Comparison of ENCODE assay signal across 8 cellular contexts in genomic region chr10:43230101-43230908, GRCh38. TPM values are rescaled to one million over a fixed set of nuclear protein-coding genes. Genes with fewer than 3 reads are reported as not detected.
DNase-seq lines count a peak whose midpoint lies in the region; ATAC-seq and TF ChIP-seq lines count a peak whose summit lies in the region.

No MANE protein-coding gene starts in this region.

- no peak for ATAC-seq in HG02588 (IDR thresholded peaks at IDR 0.05; ENCODE audit: unreplicated experiment)
- ATAC-seq in HG02759 (IDR thresholded peaks at IDR 0.05; ENCODE audit: unreplicated experiment): no peak
- ATAC-seq in HG03045 (IDR thresholded peaks at IDR 0.05; ENCODE audit: unreplicated experiment): no peak

- H3K4me3 ChIP-seq in CD4-positive, alpha-beta memory T cell (ENCODE audit: low read length in 2 of 2): peak overlapping the region in 1 of 2 donors; percentile 44
- H3K4me3 ChIP-seq in esophagus muscularis mucosa: peak overlapping the region; percentile 43 to 56 (median 46)

- H3K36me3 ChIP-seq in CD4-positive, alpha-beta memory T cell (ENCODE audit: insufficient read depth, low read length): no peaks in the 10 kb centered on the region
- no peaks in the 10 kb centered on the region for H3K36me3 ChIP-seq in esophagus muscularis mucosa

- no peaks in the 10 kb centered on the region for H3K9me3 ChIP-seq in CD4-positive, alpha-beta memory T cell (ENCODE audit: control insufficient read depth in 1 of 2, low read length in 2 of 2)
- no peaks in the 10 kb centered on the region for H3K9me3 ChIP-seq in esophagus muscularis mucosa

- TF ChIP-seq CTCF in esophagus muscularis mucosa (IDR thresholded peaks at IDR 0.05) (no peak), osteocyte (IDR thresholded peaks at IDR 0.05) (no peak)

- peaks cover 19 to 54% (median 32%) of the 10 kb centered on the region in 4 donors for H3K4me1 Mint-ChIP-seq in CD4-positive, alpha-beta memory T cell
- peaks cover 30% of the 10 kb centered on the region for H3K4me1 Mint-ChIP-seq in activated CD4-positive, alpha-beta memory T cell treated with anti-CD3 and anti-CD28 coated beads for 36 hours (ENCODE audit: low read depth)
- peaks cover 5% of the 10 kb centered on the region for H3K4me1 Mint-ChIP-seq in osteocyte (ENCODE audit: unreplicated experiment)

- no peak for DNase-seq in CD4-positive, alpha-beta memory T cell
- DNase-seq in activated CD4-positive, alpha-beta memory T cell treated with anti-CD3 and anti-CD28 coated beads for 36 hours: peak; percentile 7
- no peak for DNase-seq in esophagus muscularis mucosa (ENCODE audit: extremely low spot score)
- peak; percentile 78 for DNase-seq in osteocyte (ENCODE audit: extremely low spot score, unreplicated experiment)
- no peak for DNase-seq in HPDE6-E6E7 (ENCODE audit: extremely low spot score)

- no peak for TF ChIP-seq POLR2A in esophagus muscularis mucosa (IDR thresholded peaks at IDR 0.05; ENCODE audit: low read depth)

- H3K36me3 Mint-ChIP-seq in CD4-positive, alpha-beta memory T cell: no peaks in the 10 kb centered on the region
- no peaks in the 10 kb centered on the region for H3K36me3 Mint-ChIP-seq in activated CD4-positive, alpha-beta memory T cell treated with anti-CD3 and anti-CD28 coated beads for 36 hours
- no peaks in the 10 kb centered on the region for H3K36me3 Mint-ChIP-seq in osteocyte (ENCODE audit: unreplicated experiment)

- POLR2A ChIA-PET in CD4-positive, alpha-beta memory T cell (lab: Charles Lee; ENCODE audit: partially characterized antibody): interaction anchor here (0.8 to 1.8 kb wide), 4 partner anchors 26 to 131 kb away, joined by 3 to 4 read pairs (median 3); partner anchors contain the start of gene RASGEF1A
- POLR2A ChIA-PET in activated CD4-positive, alpha-beta memory T cell treated with anti-CD3 and anti-CD28 coated beads for 36 hours (lab: Charles Lee): interaction anchor here (0.6 kb wide), 1 partner anchor 18 kb away, joined by 3 read pairs; no protein-coding TSS in a partner anchor

- intact Hi-C loops in CD4-positive, alpha-beta memory T cell (cut with micrococcal nuclease): no loop called here
- intact Hi-C loops in activated CD4-positive, alpha-beta memory T cell treated with anti-CD3 and anti-CD28 coated beads for 36 hours (cut with micrococcal nuclease): loop anchor here (2.0 kb wide), 1 partner anchor 18 kb away; no protein-coding TSS in a partner anchor
- intact Hi-C loops in esophagus muscularis mucosa (cut with DNase I): no loop called here

- H3K27me3 Mint-ChIP-seq in CD4-positive, alpha-beta memory T cell: peaks cover 2% of the 10 kb centered on the region in 2 donors
- peaks cover 11% of the 10 kb centered on the region for H3K27me3 Mint-ChIP-seq in activated CD4-positive, alpha-beta memory T cell treated with anti-CD3 and anti-CD28 coated beads for 36 hours
- H3K27me3 Mint-ChIP-seq in osteocyte (ENCODE audit: unreplicated experiment): peaks cover 55% of the 10 kb centered on the region

- H3K9me3 Mint-ChIP-seq in CD4-positive, alpha-beta memory T cell: no peaks in the 10 kb centered on the region
- H3K9me3 Mint-ChIP-seq in activated CD4-positive, alpha-beta memory T cell treated with anti-CD3 and anti-CD28 coated beads for 36 hours: no peaks in the 10 kb centered on the region
- H3K9me3 Mint-ChIP-seq in osteocyte (ENCODE audit: unreplicated experiment): no peaks in the 10 kb centered on the region

- peaks cover 52% of the 10 kb centered on the region for H3K4me1 ChIP-seq in CD4-positive, alpha-beta memory T cell (ENCODE audit: insufficient read depth, low read length)
- H3K4me1 ChIP-seq in esophagus muscularis mucosa: peaks cover 9 to 22% (median 15%) of the 10 kb centered on the region in 4 donors

- H3K27me3 ChIP-seq in CD4-positive, alpha-beta memory T cell (ENCODE audit: insufficient read depth, low read length): no peaks in the 10 kb centered on the region
- peaks cover 0 to 59% (median 16%) of the 10 kb centered on the region in 4 donors for H3K27me3 ChIP-seq in esophagus muscularis mucosa

- no peak overlapping the region for H3K27ac ChIP-seq in CD4-positive, alpha-beta memory T cell (ENCODE audit: low read depth, low read length)
- H3K27ac ChIP-seq in esophagus muscularis mucosa (replicated peaks in 1 of 4): no peak overlapping the region

- H3K27ac Mint-ChIP-seq in CD4-positive, alpha-beta memory T cell: peak overlapping the region in 3 of 7 donors; percentile 32 to 78 (median 64)
- H3K27ac Mint-ChIP-seq in activated CD4-positive, alpha-beta memory T cell treated with anti-CD3 and anti-CD28 coated beads for 36 hours: no peak overlapping the region
- no peak overlapping the region for H3K27ac Mint-ChIP-seq in osteocyte (ENCODE audit: unreplicated experiment)

- no peak for TF ChIP-seq EP300 in esophagus muscularis mucosa (IDR thresholded peaks at IDR 0.05)

- peak overlapping the region in 7 of 8 donors; percentile 8 to 80 (median 45) for H3K4me3 Mint-ChIP-seq in CD4-positive, alpha-beta memory T cell
- no peak overlapping the region for H3K4me3 Mint-ChIP-seq in activated CD4-positive, alpha-beta memory T cell treated with anti-CD3 and anti-CD28 coated beads for 36 hours
- H3K4me3 Mint-ChIP-seq in osteocyte (ENCODE audit: unreplicated experiment): no peak overlapping the region

- 27% methylated on average over 16 of the region's 35 CpGs for WGBS in esophagus muscularis mucosa

- CTCF ChIA-PET in CD4-positive, alpha-beta memory T cell (lab: Charles Lee; ENCODE audit: partially characterized antibody): interaction anchor here (1.2 kb wide), 1 partner anchor 25 kb away, joined by 4 read pairs; no protein-coding TSS in a partner anchor
- CTCF ChIA-PET in activated CD4-positive, alpha-beta memory T cell treated with anti-CD3 and anti-CD28 coated beads for 36 hours (lab: Charles Lee): interaction anchor here (0.6 to 1.2 kb wide), 2 partner anchors 28 to 37 kb away, joined by 3 to 5 read pairs; no protein-coding TSS in a partner anchor

RNA-seq across cellular contexts. Expression of gene RASGEF1A, which starts 36.6 kb away (rescaled TPM):
- total RNA-seq in CD4-positive, alpha-beta memory T cell: 1 to 10 TPM; 6.5 to 7.4 TPM
- polyA plus RNA-seq in CD4-positive, alpha-beta memory T cell: 1 to 10 TPM; 1.3 to 3.4 TPM
- 1 to 10 TPM; 1.2 to 1.9 TPM for total RNA-seq in activated CD4-positive, alpha-beta memory T cell treated with anti-CD3 and anti-CD28 coated beads for 36 hours
- total RNA-seq in esophagus muscularis mucosa (1 to 10 TPM in 2 of 4 donors, under 1 TPM in 2; 0.42 to 7.1 (median 1.0) TPM), osteocyte (not detected in 2 replicates)

Comparison
In these comparisons a context has a peak if more than half of its experiments do, and no peak if none do; other contexts are left out.
1. DNase-seq: peak in activated CD4-positive, alpha-beta memory T cell treated with anti-CD3 and anti-CD28 coated beads for 36 hours (single experiment) and osteocyte (single experiment); none in CD4-positive, alpha-beta memory T cell (0 of 5), esophagus muscularis mucosa (single experiment) and HPDE6-E6E7 (single experiment).
2. H3K4me3 Mint-ChIP-seq: peak in CD4-positive, alpha-beta memory T cell (7 of 8); none in activated CD4-positive, alpha-beta memory T cell treated with anti-CD3 and anti-CD28 coated beads for 36 hours (single experiment) and osteocyte (single experiment).